In the genomic region with DNA sequence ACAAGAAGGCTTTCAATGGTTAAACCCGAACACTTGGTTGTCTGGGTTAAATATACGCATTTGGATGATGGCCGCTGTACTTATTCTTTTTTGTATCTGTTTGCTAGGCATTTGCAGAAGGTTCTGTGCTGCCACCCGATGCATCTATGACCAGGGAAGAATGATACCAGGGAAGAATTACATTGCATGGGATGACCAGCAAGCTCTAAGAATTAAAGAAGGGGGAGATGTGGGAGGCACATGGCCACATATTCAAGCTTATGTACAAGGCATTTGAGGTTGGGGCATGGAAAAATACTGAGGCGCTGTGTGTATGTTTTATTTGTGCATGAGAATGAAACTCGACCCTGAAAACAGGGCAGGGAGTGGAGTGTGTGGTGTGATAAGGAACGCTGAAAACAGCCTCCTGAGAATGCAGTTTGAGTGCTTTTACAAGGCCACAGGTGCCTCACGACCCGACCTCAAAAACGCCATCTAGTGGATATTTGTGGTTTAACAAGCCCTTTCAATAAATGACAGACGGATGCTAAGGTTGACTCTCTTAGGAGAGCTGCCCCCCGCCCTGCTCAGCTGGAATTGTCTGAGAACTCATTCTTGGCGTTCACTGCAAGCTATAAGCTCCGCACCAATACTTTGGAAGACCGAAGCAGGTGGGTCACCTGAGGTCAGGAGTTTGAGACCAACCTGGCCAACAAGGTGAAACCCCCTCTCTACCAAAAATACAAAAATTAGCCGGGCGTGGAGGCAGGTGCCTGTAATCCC, we compare ENCODE assay signal across 8 cellular contexts. TPM values are rescaled to one million over a fixed set of nuclear protein-coding genes. Genes with fewer than 3 reads are reported as not detected.
DNase-seq lines count a peak whose midpoint lies in the region; ATAC-seq and TF ChIP-seq lines count a peak whose summit lies in the region.
"Not testable (repeated sequence)": the region's sequence is repeated elsewhere in the genome, so short reads cannot be mapped to it uniquely, and the experiment has no call there.

No MANE protein-coding gene starts in this region.

- not testable (repeated sequence) for TF ChIP-seq EP300 in neural cell (conservative IDR thresholded peaks at IDR 0.05; ENCODE audit: poor library complexity, severe bottlenecking)

- not testable (repeated sequence) for H3K36me3 ChIP-seq in neural cell (ENCODE audit: insufficient read depth, low read length)

- H3K79me2 ChIP-seq in neural cell (replicated peaks; ENCODE audit: insufficient read depth, low read length) = not testable (repeated sequence)

- H3K9me3 ChIP-seq in neural cell (ENCODE audit: low read length) = not testable (repeated sequence)

- DNase-seq in A172 (ENCODE audit: low spot score) (peak; percentile 62), NCI-H187 treated with DMSO at 0.1 percent for 48 hours (lab: John Stamatoyannopoulos, UW) (peak; percentile 37), SHP77 treated with DMSO at 0.1 percent for 48 hours (lab: John Stamatoyannopoulos, UW) (peak; percentile 42), foreskin fibroblast (peak; percentile 14 to 71)
- DNase-seq in activated naive CD4-positive, alpha-beta T cell treated with anti-CD3 and anti-CD28 coated beads, Interleukin-2, amount 50 U/mL, for 16 hours = peak; percentile 22

- not testable (repeated sequence) for H3F3A ChIP-seq in neural cell (ENCODE audit: insufficient read depth, low read length, poor library complexity, severe bottlenecking)

- peak; percentile 76 for ATAC-seq in HG02938 (IDR thresholded peaks at IDR 0.05; ENCODE audit: unreplicated experiment)

- H3K4me3 ChIP-seq in GM12875 (ENCODE audit: low read depth, low read length); foreskin fibroblast (ENCODE audit: low read depth in 1 of 2, low read length in 2 of 2): not testable (repeated sequence)
- peak overlapping the region; percentile 52 for H3K4me3 ChIP-seq in neural cell (ENCODE audit: low read length)

- not testable (repeated sequence) for H2AFZ ChIP-seq in neural cell (ENCODE audit: low read depth, low read length)

- peak; percentile 38 for TF ChIP-seq CTCF in GM12875 (IDR thresholded peaks at IDR 0.05; ENCODE audit: borderline replicate concordance, insufficient read depth, low read depth, low read length)
- TF ChIP-seq CTCF in foreskin fibroblast (IDR thresholded peaks at IDR 0.05; ENCODE audit: low read depth, low read length) = peak; percentile 27
- TF ChIP-seq CTCF in neural cell (IDR thresholded peaks at IDR 0.05; ENCODE audit: poor library complexity, severe bottlenecking) = peak; percentile 86

- not testable (repeated sequence) for H3K27me3 ChIP-seq in neural cell (ENCODE audit: insufficient read depth, low read depth, low read length)

- H3K4me2 ChIP-seq in neural cell (ENCODE audit: low read length) = peak overlapping the region; percentile 46

- H3K9ac ChIP-seq in neural cell (ENCODE audit: low read length) = peak overlapping the region; percentile 46

- H4K20me1 ChIP-seq in neural cell (ENCODE audit: insufficient read depth) = not testable (repeated sequence)

- peak overlapping the region; percentile 81 for H3K27ac ChIP-seq in neural cell (ENCODE audit: low read length)

- peak; percentile 75 for TF ChIP-seq RAD21 in neural cell (conservative IDR thresholded peaks at IDR 0.05)

- H3K9me2 ChIP-seq in neural cell (ENCODE audit: insufficient read depth, low read length) = not testable (repeated sequence)

TF ChIP-seq in neural cell, 6 proteins besides CTCF, POLR2A, EP300 and RAD21:
- TF ChIP-seq SMC3 (conservative IDR thresholded peaks at IDR 0.05; ENCODE audit: poor library complexity) = peak; percentile 84

RNA-seq across cellular contexts. Expression of gene SENP2, which starts 10.8 kb away (rescaled TPM):
- 50.9 and 52.3 TPM in 2 replicates for total RNA-seq in A172 (2014; rRNA removed; shearing (Covaris generic))
- 34.1 and 40.1 TPM in 2 replicates for polyA plus RNA-seq in neural cell
- 66.7 and 86.0 TPM in 2 replicates for polyA minus RNA-seq in neural cell

RNA-seq across cellular contexts. Expression of gene LIPH, which starts 22.9 kb away (rescaled TPM):
- total RNA-seq in A172 (2014; rRNA removed; shearing (Covaris generic)) = 0.52 and 0.86 TPM in 2 replicates
- 0.05 TPM in 1 of 2 replicates, not detected in the other for polyA plus RNA-seq in neural cell
- polyA minus RNA-seq in neural cell = not detected in 2 replicates

Comparison
In these comparisons a context has a peak if more than half of its experiments do, and no peak if none do; other contexts are left out.
1. CTCF ChIP-seq: peak in every context shown above with its lines; median percentile 86 in neural cell; 38 in GM12875; 27 in foreskin fibroblast.